Comparison of ENCODE assay signal across 8 cellular contexts in genomic region chrX:49269768-49270248, GRCh38. TPM values are rescaled to one million over a fixed set of nuclear protein-coding genes. Genes with fewer than 3 reads are reported as not detected.
DNase-seq lines count a peak whose midpoint lies in the region; ATAC-seq and TF ChIP-seq lines count a peak whose summit lies in the region.

Gene PPP1R3F, plus strand, starts transcription at chrX:49269793. Its CDS starts 77 bp downstream, at chrX:49269870.

- no peaks in the 10 kb centered on the region for H3K9me3 ChIP-seq in SJCRH30 (replicated peaks)
- H3K9me3 ChIP-seq in neuronal stem cell (replicated peaks in 1 of 2; ENCODE audit: control insufficient read depth in 2 of 2, insufficient read depth in 1 of 2, low read depth in 1 of 2, low read length in 2 of 2): no peaks in the 10 kb centered on the region

- H3K36me3 ChIP-seq in SJCRH30: no peaks in the 10 kb centered on the region
- peaks cover 7 to 19% of the 10 kb centered on the region in 2 donors for H3K36me3 ChIP-seq in neuronal stem cell (replicated peaks in 1 of 2; ENCODE audit: control insufficient read depth in 2 of 2, insufficient read depth in 2 of 2, low read length in 2 of 2)

- H3K27me3 ChIP-seq in SJCRH30 (no peaks in the 10 kb centered on the region), neuronal stem cell (ENCODE audit: control insufficient read depth in 3 of 3, insufficient read depth in 3 of 3, low read depth in 1 of 3, low read length in 3 of 3) (no peaks in the 10 kb centered on the region)

- DNase-seq in SJCRH30: no peak
- no peak for DNase-seq in neuronal stem cell (ENCODE audit: low spot score)
- DNase-seq in NCI-H1417 treated with DMSO at 0.1 percent for 48 hours (lab: John Stamatoyannopoulos, UW): no peak
- no peak for DNase-seq in COR-L47 (lab: John Stamatoyannopoulos, UW)
- no peak for DNase-seq in SIG-M5 treated with dmso at 0.1 percent for 504 hours (lab: John Stamatoyannopoulos, UW; ENCODE audit: unreplicated experiment)

- peak; percentile 30 for TF ChIP-seq POLR2A in GM18526 (IDR thresholded peaks at IDR 0.05; ENCODE audit: extremely low read depth, insufficient read length)

- H4K8ac ChIP-seq in neuronal stem cell (ENCODE audit: low read depth, low read length): no peak within 1 kb of the TSS

- peak within 1 kb of the TSS; percentile 94 for H2AK5ac ChIP-seq in neuronal stem cell (ENCODE audit: low read depth, low read length)

- H3K79me1 ChIP-seq in neuronal stem cell (ENCODE audit: low read depth, low read length): peaks cover 15% of the 10 kb centered on the region

- H2BK12ac ChIP-seq in neuronal stem cell (ENCODE audit: low read length): no peak within 1 kb of the TSS

- H4K91ac ChIP-seq in neuronal stem cell (ENCODE audit: low read depth, low read length, poor library complexity): no peak within 1 kb of the TSS

- H3K4ac ChIP-seq in neuronal stem cell (ENCODE audit: low read length): peak within 1 kb of the TSS; percentile 76

- H2AFZ ChIP-seq in neuronal stem cell (ENCODE audit: low read length): peak within 1 kb of the TSS; percentile 92

- peak within 1 kb of the TSS; percentile 91 for H3K9ac ChIP-seq in neuronal stem cell (ENCODE audit: low read depth, low read length, poor library complexity)

- H3K14ac ChIP-seq in neuronal stem cell (ENCODE audit: low read length): peak within 1 kb of the TSS; percentile 21

- ATAC-seq in HG02588 (IDR thresholded peaks at IDR 0.05; ENCODE audit: unreplicated experiment): peak; percentile 25
- peak; percentile 12 for ATAC-seq in esophagus mucosa

- peak within 1 kb of the TSS; percentile 60 for H3K4me2 ChIP-seq in neuronal stem cell (ENCODE audit: insufficient read depth, low read length, poor library complexity, severe bottlenecking)

- WGBS in neuronal stem cell (ENCODE audit: extremely low coverage in 2 of 2, insufficient read length in 2 of 2, insufficient replicate concordance in 1 of 2), 2 donors: no CpG with 5 or more reads among the region's 70 CpGs

- H3K27ac ChIP-seq in SJCRH30: peak within 1 kb of the TSS; percentile 96
- peak within 1 kb of the TSS; percentile 92 for H3K27ac ChIP-seq in neuronal stem cell (replicated peaks; ENCODE audit: low read length)

- H2BK15ac ChIP-seq in neuronal stem cell (ENCODE audit: low read length): no peak within 1 kb of the TSS

- H3K18ac ChIP-seq in neuronal stem cell (ENCODE audit: low read length): peak within 1 kb of the TSS; percentile 91

- H3K4me1 ChIP-seq in SJCRH30 (no peaks in the 10 kb centered on the region), neuronal stem cell (ENCODE audit: control insufficient read depth in 2 of 2, insufficient read depth in 1 of 2, low read depth in 1 of 2, low read length in 2 of 2) (peaks cover 0 to 10% of the 10 kb centered on the region in 2 donors)

- H2BK120ac ChIP-seq in neuronal stem cell (ENCODE audit: low read depth, low read length): no peak within 1 kb of the TSS

- peak within 1 kb of the TSS; percentile 92 for H3K4me3 ChIP-seq in SJCRH30
- peak within 1 kb of the TSS; percentile 73 to 95 for H3K4me3 ChIP-seq in neuronal stem cell (ENCODE audit: low read length in 2 of 2)

- H2BK5ac ChIP-seq in neuronal stem cell (ENCODE audit: low read length): no peak within 1 kb of the TSS

- H3K23ac ChIP-seq in neuronal stem cell (ENCODE audit: low read depth, low read length, poor library complexity): no peak within 1 kb of the TSS

RNA-seq across cellular contexts. Expression of gene PPP1R3F, which starts in this region (rescaled TPM):
- total RNA-seq in SJCRH30 (2014; rRNA removed; shearing (Covaris generic)): 1.6 and 1.9 TPM in 2 replicates
- 3.4 TPM for total RNA-seq in esophagus mucosa
- polyA plus RNA-seq in neuronal stem cell (2013, experiment 1 of 2): 12.8 TPM
- 11.4 TPM for polyA plus RNA-seq in neuronal stem cell (2013, experiment 2 of 2)
